Comparison of ENCODE assay signal across 1 cellular context in the genomic region with DNA sequence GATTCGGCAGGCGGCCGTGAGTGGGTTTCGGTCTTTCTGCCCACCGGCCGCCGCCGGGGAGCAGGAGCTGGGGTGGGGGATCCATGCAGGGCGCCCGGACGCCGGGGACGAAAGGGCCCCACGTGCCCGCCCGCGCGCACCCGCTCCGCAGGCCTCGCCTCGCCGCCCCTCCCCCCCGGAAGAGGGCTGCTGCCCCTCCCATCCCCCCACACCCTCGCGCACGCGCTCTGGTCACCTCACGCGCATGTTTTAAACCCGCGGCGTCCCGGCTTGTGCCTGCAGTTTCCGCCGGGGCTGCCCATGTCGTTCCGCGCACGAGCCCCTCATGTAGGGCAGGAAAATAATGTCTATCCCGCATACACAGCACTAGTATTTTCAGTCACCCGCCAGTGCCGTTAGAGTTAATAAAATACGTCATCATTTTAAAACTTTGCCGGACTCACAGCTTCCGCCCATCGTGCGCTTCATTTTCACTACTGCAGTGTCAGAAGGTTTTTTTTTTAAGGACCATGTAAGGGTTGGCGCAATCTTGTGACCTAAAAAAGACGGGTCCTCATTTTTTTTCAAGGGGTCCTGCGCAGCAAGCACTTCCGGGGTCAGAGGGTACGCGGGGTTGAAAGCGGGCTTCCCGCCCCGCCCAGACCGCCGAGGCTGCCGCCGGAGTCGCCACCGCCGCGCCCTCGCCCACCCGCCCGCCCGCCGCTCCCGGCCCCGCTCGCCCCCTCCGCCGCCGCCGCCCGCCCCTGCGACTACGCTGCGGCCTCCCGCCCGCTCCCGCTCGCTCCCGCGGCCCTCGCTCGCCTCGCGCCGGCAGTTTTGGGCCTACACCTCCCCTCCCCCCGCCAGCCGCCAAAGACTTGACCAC.
TF ChIP-seq lines count a peak whose summit lies in the region.

TSS of gene PCBP1 (plus strand) at position 640 of the 865 bp plus-strand sequence. CDS start 267 bp downstream, outside the sequence.

TF ChIP-seq in GM12878, 131 proteins besides CTCF, POLR2A, EP300 and RAD21 (continued from another document and continues in another):
- TF ChIP-seq, protein P1, sequence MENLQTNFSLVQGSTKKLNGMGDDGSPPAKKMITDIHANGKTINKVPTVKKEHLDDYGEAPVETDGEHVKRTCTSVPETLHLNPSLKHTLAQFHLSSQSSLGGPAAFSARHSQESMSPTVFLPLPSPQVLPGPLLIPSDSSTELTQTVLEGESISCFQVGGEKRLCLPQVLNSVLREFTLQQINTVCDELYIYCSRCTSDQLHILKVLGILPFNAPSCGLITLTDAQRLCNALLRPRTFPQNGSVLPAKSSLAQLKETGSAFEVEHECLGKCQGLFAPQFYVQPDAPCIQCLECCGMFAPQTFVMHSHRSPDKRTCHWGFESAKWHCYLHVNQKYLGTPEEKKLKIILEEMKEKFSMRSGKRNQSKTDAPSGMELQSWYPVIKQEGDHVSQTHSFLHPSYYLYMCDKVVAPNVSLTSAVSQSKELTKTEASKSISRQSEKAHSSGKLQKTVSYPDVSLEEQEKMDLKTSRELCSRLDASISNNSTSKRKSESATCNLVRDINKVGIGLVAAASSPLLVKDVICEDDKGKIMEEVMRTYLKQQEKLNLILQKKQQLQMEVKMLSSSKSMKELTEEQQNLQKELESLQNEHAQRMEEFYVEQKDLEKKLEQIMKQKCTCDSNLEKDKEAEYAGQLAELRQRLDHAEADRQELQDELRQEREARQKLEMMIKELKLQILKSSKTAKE (IDR thresholded peaks at IDR 0.05; ENCODE audit: low read depth, poor library complexity, severe bottlenecking) = peak; percentile 62
- TF ChIP-seq ZNF274 (IDR thresholded peaks at IDR 0.05; ENCODE audit: insufficient read depth, insufficient read length) (no peak), YBX1 (IDR thresholded peaks at IDR 0.05) (no peak), BMI1 (IDR thresholded peaks at IDR 0.05; ENCODE audit: borderline replicate concordance) (no peak), NRF1 (conservative IDR thresholded peaks at IDR 0.05; ENCODE audit: low read depth, low read length) (peak; percentile 74), HDAC2 (IDR thresholded peaks at IDR 0.05) (no peak), ATF7 (IDR thresholded peaks at IDR 0.05; ENCODE audit: low read depth) (peak; percentile 98), HDAC6 (IDR thresholded peaks at IDR 0.05; ENCODE audit: unreplicated experiment) (no peak), ZNF24 (IDR thresholded peaks at IDR 0.05) (no peak), TBL1XR1 (IDR thresholded peaks at IDR 0.05; ENCODE audit: low read depth, low read length) (peak; percentile 51), CBX3 (IDR thresholded peaks at IDR 0.05; ENCODE audit: borderline replicate concordance, low read depth) (no peak), PAX5 (IDR thresholded peaks at IDR 0.05; ENCODE audit: borderline replicate concordance, low read depth, low read length) (no peak), CBFB (IDR thresholded peaks at IDR 0.05; ENCODE audit: low read depth) (peak; percentile 74; the same call in 1 of the 2 replicates), SMARCA5 (IDR thresholded peaks at IDR 0.05) (0 out of 2 replicates have a peak, but pooled peaks have one; percentile 36), ZBTB4 (CRISPR knock-in tag; IDR thresholded peaks at IDR 0.05) (no peak), SMC3 (IDR thresholded peaks at IDR 0.05; ENCODE audit: borderline replicate concordance, low read length) (peak; percentile 8; the same call in 1 of the 2 replicates), HDGF (IDR thresholded peaks at IDR 0.05) (no peak), SIN3A (IDR thresholded peaks at IDR 0.05; ENCODE audit: low read depth, low read length) (peak; percentile 59; the same call in 1 of the 2 replicates), ZNF207 (IDR thresholded peaks at IDR 0.05; ENCODE audit: borderline replicate concordance) (peak; percentile 88), CREB1 (IDR thresholded peaks at IDR 0.05; ENCODE audit: low read depth) (no peak), STAT3 (IDR thresholded peaks at IDR 0.05; ENCODE audit: low read depth, low read length) (no peak), TAF1 (IDR thresholded peaks at IDR 0.05; ENCODE audit: borderline replicate concordance, low read depth, low read length) (peak; percentile 62; the same call in 1 of the 2 replicates), SREBF2 (IDR thresholded peaks at IDR 0.05; ENCODE audit: low read length) (no peak), CHD4 (IDR thresholded peaks at IDR 0.05) (no peak), KLF5 (IDR thresholded peaks at IDR 0.05; ENCODE audit: partially characterized antibody) (peak; percentile 68), IKZF1 (conservative IDR thresholded peaks at IDR 0.05) (peak; percentile 77; the same call in 1 of the 2 replicates), JUND (IDR thresholded peaks at IDR 0.05; ENCODE audit: low read depth, low read length) (no peak), RBBP5 (conservative IDR thresholded peaks at IDR 0.05) (peak; percentile 59; the same call in 1 of the 2 replicates), EGR1 (IDR thresholded peaks at IDR 0.05; ENCODE audit: borderline replicate concordance in 1 of 2, low read depth in 2 of 2, low read length in 2 of 2) (peak in 1 of 2 experiments; percentile 64; a peak in 2 of 3 replicates), RFX5 (IDR thresholded peaks at IDR 0.05; ENCODE audit: low read depth, low read length) (no peak), ZZZ3 (IDR thresholded peaks at IDR 0.05; ENCODE audit: control insufficient read depth, insufficient read length, low read depth) (no peak), CHD2 (IDR thresholded peaks at IDR 0.05; ENCODE audit: borderline replicate concordance, low read depth, low read length) (peak; percentile 77), ZNF622 (IDR thresholded peaks at IDR 0.05) (no peak), ATF3 (IDR thresholded peaks at IDR 0.05; ENCODE audit: borderline replicate concordance, extremely low read depth, low read depth, low read length) (no peak), HSF1 (IDR thresholded peaks at IDR 0.05; ENCODE audit: low read depth, low read length) (0 out of 2 replicates have a peak, but pooled peaks have one; percentile 18)
- TF ChIP-seq, protein P2, sequence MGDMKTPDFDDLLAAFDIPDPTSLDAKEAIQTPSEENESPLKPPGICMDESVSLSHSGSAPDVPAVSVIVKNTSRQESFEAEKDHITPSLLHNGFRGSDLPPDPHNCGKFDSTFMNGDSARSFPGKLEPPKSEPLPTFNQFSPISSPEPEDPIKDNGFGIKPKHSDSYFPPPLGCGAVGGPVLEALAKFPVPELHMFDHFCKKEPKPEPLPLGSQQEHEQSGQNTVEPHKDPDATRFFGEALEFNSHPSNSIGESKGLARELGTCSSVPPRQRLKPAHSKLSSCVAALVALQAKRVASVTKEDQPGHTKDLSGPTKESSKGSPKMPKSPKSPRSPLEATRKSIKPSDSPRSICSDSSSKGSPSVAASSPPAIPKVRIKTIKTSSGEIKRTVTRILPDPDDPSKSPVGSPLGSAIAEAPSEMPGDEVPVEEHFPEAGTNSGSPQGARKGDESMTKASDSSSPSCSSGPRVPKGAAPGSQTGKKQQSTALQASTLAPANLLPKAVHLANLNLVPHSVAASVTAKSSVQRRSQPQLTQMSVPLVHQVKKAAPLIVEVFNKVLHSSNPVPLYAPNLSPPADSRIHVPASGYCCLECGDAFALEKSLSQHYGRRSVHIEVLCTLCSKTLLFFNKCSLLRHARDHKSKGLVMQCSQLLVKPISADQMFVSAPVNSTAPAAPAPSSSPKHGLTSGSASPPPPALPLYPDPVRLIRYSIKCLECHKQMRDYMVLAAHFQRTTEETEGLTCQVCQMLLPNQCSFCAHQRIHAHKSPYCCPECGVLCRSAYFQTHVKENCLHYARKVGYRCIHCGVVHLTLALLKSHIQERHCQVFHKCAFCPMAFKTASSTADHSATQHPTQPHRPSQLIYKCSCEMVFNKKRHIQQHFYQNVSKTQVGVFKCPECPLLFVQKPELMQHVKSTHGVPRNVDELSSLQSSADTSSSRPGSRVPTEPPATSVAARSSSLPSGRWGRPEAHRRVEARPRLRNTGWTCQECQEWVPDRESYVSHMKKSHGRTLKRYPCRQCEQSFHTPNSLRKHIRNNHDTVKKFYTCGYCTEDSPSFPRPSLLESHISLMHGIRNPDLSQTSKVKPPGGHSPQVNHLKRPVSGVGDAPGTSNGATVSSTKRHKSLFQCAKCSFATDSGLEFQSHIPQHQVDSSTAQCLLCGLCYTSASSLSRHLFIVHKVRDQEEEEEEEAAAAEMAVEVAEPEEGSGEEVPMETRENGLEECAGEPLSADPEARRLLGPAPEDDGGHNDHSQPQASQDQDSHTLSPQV (IDR thresholded peaks at IDR 0.05) = 0 out of 2 replicates have a peak, but pooled peaks have one; percentile 5
- TF ChIP-seq, protein P3, sequence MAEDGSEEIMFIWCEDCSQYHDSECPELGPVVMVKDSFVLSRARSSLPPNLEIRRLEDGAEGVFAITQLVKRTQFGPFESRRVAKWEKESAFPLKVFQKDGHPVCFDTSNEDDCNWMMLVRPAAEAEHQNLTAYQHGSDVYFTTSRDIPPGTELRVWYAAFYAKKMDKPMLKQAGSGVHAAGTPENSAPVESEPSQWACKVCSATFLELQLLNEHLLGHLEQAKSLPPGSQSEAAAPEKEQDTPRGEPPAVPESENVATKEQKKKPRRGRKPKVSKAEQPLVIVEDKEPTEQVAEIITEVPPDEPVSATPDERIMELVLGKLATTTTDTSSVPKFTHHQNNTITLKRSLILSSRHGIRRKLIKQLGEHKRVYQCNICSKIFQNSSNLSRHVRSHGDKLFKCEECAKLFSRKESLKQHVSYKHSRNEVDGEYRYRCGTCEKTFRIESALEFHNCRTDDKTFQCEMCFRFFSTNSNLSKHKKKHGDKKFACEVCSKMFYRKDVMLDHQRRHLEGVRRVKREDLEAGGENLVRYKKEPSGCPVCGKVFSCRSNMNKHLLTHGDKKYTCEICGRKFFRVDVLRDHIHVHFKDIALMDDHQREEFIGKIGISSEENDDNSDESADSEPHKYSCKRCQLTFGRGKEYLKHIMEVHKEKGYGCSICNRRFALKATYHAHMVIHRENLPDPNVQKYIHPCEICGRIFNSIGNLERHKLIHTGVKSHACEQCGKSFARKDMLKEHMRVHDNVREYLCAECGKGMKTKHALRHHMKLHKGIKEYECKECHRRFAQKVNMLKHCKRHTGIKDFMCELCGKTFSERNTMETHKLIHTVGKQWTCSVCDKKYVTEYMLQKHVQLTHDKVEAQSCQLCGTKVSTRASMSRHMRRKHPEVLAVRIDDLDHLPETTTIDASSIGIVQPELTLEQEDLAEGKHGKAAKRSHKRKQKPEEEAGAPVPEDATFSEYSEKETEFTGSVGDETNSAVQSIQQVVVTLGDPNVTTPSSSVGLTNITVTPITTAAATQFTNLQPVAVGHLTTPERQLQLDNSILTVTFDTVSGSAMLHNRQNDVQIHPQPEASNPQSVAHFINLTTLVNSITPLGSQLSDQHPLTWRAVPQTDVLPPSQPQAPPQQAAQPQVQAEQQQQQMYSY (CRISPR knock-in tag; IDR thresholded peaks at IDR 0.05) = no peak
- TF ChIP-seq, protein P4, sequence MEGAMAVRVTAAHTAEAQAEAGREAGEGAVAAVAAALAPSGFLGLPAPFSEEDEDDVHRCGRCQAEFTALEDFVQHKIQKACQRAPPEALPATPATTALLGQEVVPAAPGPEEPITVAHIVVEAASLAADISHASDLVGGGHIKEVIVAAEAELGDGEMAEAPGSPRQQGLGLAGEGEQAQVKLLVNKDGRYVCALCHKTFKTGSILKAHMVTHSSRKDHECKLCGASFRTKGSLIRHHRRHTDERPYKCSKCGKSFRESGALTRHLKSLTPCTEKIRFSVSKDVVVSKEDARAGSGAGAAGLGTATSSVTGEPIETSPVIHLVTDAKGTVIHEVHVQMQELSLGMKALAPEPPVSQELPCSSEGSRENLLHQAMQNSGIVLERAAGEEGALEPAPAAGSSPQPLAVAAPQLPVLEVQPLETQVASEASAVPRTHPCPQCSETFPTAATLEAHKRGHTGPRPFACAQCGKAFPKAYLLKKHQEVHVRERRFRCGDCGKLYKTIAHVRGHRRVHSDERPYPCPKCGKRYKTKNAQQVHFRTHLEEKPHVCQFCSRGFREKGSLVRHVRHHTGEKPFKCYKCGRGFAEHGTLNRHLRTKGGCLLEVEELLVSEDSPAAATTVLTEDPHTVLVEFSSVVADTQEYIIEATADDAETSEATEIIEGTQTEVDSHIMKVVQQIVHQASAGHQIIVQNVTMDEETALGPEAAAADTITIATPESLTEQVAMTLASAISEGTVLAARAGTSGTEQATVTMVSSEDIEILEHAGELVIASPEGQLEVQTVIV (IDR thresholded peaks at IDR 0.05; ENCODE audit: borderline replicate concordance, partially characterized antibody) = peak; percentile 54
